2 cellular contexts compared by ENCODE assay signal in the genomic region with DNA sequence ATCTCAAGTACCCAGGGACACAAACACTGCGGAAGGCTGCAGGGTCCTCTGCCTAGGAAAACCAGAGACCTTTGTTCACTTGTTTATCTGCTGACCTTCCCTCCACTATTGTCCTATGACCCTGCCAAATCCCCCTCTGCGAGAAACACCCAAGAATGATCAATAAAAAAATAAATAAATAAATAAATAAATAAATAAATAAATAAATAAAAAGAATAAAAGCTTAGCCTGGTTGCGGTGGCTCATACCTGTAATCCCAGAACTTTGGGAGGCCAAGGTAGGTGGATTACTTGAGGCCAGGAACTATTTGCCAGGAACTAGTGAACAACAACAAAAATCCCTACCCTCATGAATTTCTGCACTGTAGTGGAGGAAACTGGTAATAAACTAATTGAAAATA.
A peak's percentile ranks its signal among the peaks of the same experiment; 100 is the strongest.
TF ChIP-seq lines count a peak whose summit lies in the region.

No MANE protein-coding gene starts in this region.

TF ChIP-seq in A549, 52 proteins besides CTCF, POLR2A, EP300 and RAD21:
- TF ChIP-seq ZC3H11A (IDR thresholded peaks at IDR 0.05): peak; percentile 16; the same call in 1 of the 2 replicates

TF ChIP-seq in HEK293, 187 proteins besides CTCF, POLR2A, EP300 and RAD21:
- TF ChIP-seq ZNF654 (tag by site-specific recombination; IDR thresholded peaks at IDR 0.05; ENCODE audit: low read depth) (peak; percentile 38), ZNF629 (tag by site-specific recombination; IDR thresholded peaks at IDR 0.05) (peak; percentile 22; the same call in 1 of the 2 replicates), ZBTB8A (tag by site-specific recombination; IDR thresholded peaks at IDR 0.05) (peak; percentile 57; the same call in 1 of the 2 replicates), ZNF560 (tag by site-specific recombination; IDR thresholded peaks at IDR 0.05; ENCODE audit: borderline replicate concordance) (0 out of 2 replicates have a peak, but pooled peaks have one; percentile 10), ZNF394 (tag by site-specific recombination; IDR thresholded peaks at IDR 0.05; ENCODE audit: borderline replicate concordance) (peak; percentile 90), ZNF266 (tag by site-specific recombination; IDR thresholded peaks at IDR 0.05; ENCODE audit: low read depth) (0 out of 2 replicates have a peak, but pooled peaks have one; percentile 11), ZNF426 (tag by site-specific recombination; IDR thresholded peaks at IDR 0.05) (peak; percentile 79), ZNF510 (tag by site-specific recombination; IDR thresholded peaks at IDR 0.05; ENCODE audit: insufficient replicate concordance) (peak; percentile 53), ZNF555 (tag by site-specific recombination; conservative IDR thresholded peaks at IDR 0.05) (peak; percentile 74), ZNF623 (tag by site-specific recombination; IDR thresholded peaks at IDR 0.05) (peak; percentile 55)
- TF ChIP-seq, protein P1, sequence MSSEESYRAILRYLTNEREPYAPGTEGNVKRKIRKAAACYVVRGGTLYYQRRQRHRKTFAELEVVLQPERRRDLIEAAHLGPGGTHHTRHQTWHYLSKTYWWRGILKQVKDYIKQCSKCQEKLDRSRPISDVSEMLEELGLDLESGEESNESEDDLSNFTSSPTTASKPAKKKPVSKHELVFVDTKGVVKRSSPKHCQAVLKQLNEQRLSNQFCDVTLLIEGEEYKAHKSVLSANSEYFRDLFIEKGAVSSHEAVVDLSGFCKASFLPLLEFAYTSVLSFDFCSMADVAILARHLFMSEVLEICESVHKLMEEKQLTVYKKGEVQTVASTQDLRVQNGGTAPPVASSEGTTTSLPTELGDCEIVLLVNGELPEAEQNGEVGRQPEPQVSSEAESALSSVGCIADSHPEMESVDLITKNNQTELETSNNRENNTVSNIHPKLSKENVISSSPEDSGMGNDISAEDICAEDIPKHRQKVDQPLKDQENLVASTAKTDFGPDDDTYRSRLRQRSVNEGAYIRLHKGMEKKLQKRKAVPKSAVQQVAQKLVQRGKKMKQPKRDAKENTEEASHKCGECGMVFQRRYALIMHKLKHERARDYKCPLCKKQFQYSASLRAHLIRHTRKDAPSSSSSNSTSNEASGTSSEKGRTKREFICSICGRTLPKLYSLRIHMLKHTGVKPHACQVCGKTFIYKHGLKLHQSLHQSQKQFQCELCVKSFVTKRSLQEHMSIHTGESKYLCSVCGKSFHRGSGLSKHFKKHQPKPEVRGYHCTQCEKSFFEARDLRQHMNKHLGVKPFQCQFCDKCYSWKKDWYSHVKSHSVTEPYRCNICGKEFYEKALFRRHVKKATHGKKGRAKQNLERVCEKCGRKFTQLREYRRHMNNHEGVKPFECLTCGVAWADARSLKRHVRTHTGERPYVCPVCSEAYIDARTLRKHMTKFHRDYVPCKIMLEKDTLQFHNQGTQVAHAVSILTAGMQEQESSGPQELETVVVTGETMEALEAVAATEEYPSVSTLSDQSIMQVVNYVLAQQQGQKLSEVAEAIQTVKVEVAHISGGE (tag by site-specific recombination; conservative IDR thresholded peaks at IDR 0.05; ENCODE audit: low read depth): peak; percentile 77
- TF ChIP-seq, protein P2, sequence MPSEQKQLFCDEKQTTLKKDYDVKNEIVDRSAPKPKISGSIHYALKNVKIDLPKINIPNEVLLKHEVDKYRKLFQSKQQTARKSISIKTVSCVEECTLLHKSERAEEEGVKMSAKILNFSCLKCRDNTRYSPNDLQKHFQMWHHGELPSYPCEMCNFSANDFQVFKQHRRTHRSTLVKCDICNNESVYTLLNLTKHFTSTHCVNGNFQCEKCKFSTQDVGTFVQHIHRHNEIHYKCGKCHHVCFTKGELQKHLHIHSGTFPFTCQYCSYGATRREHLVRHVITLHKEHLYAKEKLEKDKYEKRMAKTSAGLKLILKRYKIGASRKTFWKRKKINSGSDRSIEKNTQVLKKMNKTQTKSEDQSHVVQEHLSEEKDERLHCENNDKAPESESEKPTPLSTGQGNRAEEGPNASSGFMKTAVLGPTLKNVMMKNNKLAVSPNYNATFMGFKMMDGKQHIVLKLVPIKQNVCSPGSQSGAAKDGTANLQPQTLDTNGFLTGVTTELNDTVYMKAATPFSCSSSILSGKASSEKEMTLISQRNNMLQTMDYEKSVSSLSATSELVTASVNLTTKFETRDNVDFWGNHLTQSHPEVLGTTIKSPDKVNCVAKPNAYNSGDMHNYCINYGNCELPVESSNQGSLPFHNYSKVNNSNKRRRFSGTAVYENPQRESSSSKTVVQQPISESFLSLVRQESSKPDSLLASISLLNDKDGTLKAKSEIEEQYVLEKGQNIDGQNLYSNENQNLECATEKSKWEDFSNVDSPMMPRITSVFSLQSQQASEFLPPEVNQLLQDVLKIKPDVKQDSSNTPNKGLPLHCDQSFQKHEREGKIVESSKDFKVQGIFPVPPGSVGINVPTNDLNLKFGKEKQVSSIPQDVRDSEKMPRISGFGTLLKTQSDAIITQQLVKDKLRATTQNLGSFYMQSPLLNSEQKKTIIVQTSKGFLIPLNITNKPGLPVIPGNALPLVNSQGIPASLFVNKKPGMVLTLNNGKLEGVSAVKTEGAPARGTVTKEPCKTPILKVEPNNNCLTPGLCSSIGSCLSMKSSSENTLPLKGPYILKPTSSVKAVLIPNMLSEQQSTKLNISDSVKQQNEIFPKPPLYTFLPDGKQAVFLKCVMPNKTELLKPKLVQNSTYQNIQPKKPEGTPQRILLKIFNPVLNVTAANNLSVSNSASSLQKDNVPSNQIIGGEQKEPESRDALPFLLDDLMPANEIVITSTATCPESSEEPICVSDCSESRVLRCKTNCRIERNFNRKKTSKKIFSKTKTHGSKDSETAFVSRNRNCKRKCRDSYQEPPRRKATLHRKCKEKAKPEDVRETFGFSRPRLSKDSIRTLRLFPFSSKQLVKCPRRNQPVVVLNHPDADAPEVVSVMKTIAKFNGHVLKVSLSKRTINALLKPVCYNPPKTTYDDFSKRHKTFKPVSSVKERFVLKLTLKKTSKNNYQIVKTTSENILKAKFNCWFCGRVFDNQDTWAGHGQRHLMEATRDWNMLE (tag by site-specific recombination; conservative IDR thresholded peaks at IDR 0.05; ENCODE audit: low read depth): peak; percentile 78
- TF ChIP-seq, protein P3, sequence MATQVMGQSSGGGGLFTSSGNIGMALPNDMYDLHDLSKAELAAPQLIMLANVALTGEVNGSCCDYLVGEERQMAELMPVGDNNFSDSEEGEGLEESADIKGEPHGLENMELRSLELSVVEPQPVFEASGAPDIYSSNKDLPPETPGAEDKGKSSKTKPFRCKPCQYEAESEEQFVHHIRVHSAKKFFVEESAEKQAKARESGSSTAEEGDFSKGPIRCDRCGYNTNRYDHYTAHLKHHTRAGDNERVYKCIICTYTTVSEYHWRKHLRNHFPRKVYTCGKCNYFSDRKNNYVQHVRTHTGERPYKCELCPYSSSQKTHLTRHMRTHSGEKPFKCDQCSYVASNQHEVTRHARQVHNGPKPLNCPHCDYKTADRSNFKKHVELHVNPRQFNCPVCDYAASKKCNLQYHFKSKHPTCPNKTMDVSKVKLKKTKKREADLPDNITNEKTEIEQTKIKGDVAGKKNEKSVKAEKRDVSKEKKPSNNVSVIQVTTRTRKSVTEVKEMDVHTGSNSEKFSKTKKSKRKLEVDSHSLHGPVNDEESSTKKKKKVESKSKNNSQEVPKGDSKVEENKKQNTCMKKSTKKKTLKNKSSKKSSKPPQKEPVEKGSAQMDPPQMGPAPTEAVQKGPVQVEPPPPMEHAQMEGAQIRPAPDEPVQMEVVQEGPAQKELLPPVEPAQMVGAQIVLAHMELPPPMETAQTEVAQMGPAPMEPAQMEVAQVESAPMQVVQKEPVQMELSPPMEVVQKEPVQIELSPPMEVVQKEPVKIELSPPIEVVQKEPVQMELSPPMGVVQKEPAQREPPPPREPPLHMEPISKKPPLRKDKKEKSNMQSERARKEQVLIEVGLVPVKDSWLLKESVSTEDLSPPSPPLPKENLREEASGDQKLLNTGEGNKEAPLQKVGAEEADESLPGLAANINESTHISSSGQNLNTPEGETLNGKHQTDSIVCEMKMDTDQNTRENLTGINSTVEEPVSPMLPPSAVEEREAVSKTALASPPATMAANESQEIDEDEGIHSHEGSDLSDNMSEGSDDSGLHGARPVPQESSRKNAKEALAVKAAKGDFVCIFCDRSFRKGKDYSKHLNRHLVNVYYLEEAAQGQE (tag by site-specific recombination; IDR thresholded peaks at IDR 0.05): peak; percentile 61; the same call in 1 of the 2 replicates
